In the genomic region with DNA sequence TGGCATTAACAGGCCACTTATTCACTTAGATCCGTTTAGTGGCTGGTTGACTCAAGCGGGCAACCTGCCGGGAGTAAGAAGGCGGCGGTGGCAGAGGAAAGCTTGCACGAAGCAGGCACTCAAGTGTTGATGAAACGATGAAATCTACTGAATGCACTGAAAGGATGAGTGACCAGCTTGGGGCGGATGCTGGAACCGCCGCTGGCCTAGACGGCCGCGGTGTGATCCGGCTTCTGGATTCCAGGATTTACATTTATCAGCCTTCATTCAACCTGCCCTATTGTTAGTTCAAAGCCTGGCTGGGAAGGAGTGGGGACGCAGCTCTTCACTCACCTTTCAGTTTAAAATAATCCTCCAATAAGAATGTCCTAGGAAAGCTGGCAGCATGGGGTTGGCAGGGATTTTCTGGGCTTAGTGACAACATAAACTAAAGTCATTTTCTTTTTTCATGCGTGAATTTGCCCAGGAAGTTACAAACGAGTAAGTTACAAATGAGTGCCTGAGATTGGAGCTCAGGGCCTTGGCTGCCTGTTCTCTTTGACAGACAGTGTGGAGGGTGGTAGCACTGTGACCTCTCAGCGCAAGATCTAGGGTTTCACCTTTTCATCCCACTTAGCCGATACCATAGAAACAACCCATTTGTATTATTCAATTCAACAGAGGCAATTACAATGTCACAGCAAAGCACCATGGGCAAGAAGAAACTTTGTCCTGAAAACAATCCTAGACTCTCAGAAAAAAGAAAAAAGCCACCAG, we compare ENCODE assay signal across 8 cellular contexts. TPM values are rescaled to one million over a fixed set of nuclear protein-coding genes. Genes with fewer than 3 reads are reported as not detected.
DNase-seq lines count a peak whose midpoint lies in the region; ATAC-seq and TF ChIP-seq lines count a peak whose summit lies in the region.

No MANE protein-coding gene starts in this region.

- H3K36me3 Mint-ChIP-seq in stimulated activated naive B cell treated with anti-CD40 and anti-IgM and Interleukin-4, amounts not matched to agents 10 μg/mL and 1 μg/mL and 100 μg/mL, for 72 hours = no peaks in the 10 kb centered on the region

- H3K27me3 ChIP-seq in HUES6 (ENCODE audit: control insufficient read depth, insufficient read depth, low read length) (peaks cover 3% of the 10 kb centered on the region; the same call in 1 of the 2 replicates), hepatocyte (no peaks in the 10 kb centered on the region)

- in situ Hi-C loops in ACHN (cut with HindIII; ENCODE audit: low pct_ligation_motif_present, low pct_unique_long_range_greater_than_20kb, low sequenced_read_pairs) = no loop called here

- H3K4me3 ChIP-seq in HUES6 (ENCODE audit: low read depth, low read length) (peak overlapping the region; percentile 99), hepatocyte (no peak overlapping the region)

- H3K27ac ChIP-seq in HUES6 (ENCODE audit: low read depth, low read length) (0 out of 2 replicates have a peak overlapping the region, but pooled peaks have one; percentile 3), hepatocyte (no peak overlapping the region)

- peaks cover 10 to 22% of the 10 kb centered on the region in 2 donors for H3K27me3 Mint-ChIP-seq in stimulated activated naive B cell treated with anti-CD40 and anti-IgM and Interleukin-4, amounts not matched to agents 10 μg/mL and 1 μg/mL and 100 μg/mL, for 72 hours

- H3K4me3 Mint-ChIP-seq in stimulated activated naive B cell treated with anti-CD40 and anti-IgM and Interleukin-4, amounts not matched to agents 10 μg/mL and 1 μg/mL and 100 μg/mL, for 72 hours = no peak overlapping the region

- H3K9me3 ChIP-seq in HUES6 (ENCODE audit: control insufficient read depth, insufficient read depth, low read depth, low read length) (no peaks in the 10 kb centered on the region), hepatocyte (ENCODE audit: low read depth) (no peaks in the 10 kb centered on the region)

- peak overlapping the region; percentile 22 for H3K9ac ChIP-seq in HUES6 (ENCODE audit: low read length)

- H3K4me2 ChIP-seq in hepatocyte = peak overlapping the region; percentile 94

- H3K4me1 ChIP-seq in HUES6 (ENCODE audit: control insufficient read depth, insufficient read depth, low read length) (peaks cover 42% of the 10 kb centered on the region), hepatocyte (ENCODE audit: insufficient read depth) (peaks cover 10% of the 10 kb centered on the region)

- H3K27ac Mint-ChIP-seq in stimulated activated naive B cell treated with anti-CD40 and anti-IgM and Interleukin-4, amounts not matched to agents 10 μg/mL and 1 μg/mL and 100 μg/mL, for 72 hours = no peak overlapping the region

- no peaks in the 10 kb centered on the region for H3K9me2 ChIP-seq in hepatocyte (replicated peaks; ENCODE audit: insufficient read depth)

- peak; percentile 79 for DNase-seq in ACHN
- peak; percentile 12 for DNase-seq in UCSD-AML1 (lab: John Stamatoyannopoulos, UW; ENCODE audit: unreplicated experiment)
- peak; percentile 35 for DNase-seq in hepatocyte (ENCODE audit: low spot score)
- DNase-seq in sciatic nerve (ENCODE audit: low spot score) = no peak
- no peak for DNase-seq in stimulated activated naive B cell treated with anti-CD40 and anti-IgM and Interleukin-4, amounts not matched to agents 10 μg/mL and 1 μg/mL and 100 μg/mL, for 72 hours

- intact Hi-C loops in sciatic nerve (cut with DNase I) = no loop called here

- no peaks in the 10 kb centered on the region for H3K9me3 Mint-ChIP-seq in stimulated activated naive B cell treated with anti-CD40 and anti-IgM and Interleukin-4, amounts not matched to agents 10 μg/mL and 1 μg/mL and 100 μg/mL, for 72 hours

- 19% methylated on average over 19 of the region's 19 CpGs for WGBS in hepatocyte (ENCODE audit: low lambda C conversion rate, missing lambda C conversion rate)

- peak overlapping the region; percentile 27 for H2AFZ ChIP-seq in hepatocyte

- no peak for TF ChIP-seq CTCF in hepatocyte (IDR thresholded peaks at IDR 0.05; ENCODE audit: poor library complexity)

- H3K36me3 ChIP-seq in HUES6 (ENCODE audit: control insufficient read depth, insufficient read depth, low read length) (no peaks in the 10 kb centered on the region), hepatocyte (replicated peaks; ENCODE audit: insufficient read depth, low read depth) (no peaks in the 10 kb centered on the region)

- peaks cover 7 to 24% of the 10 kb centered on the region in 2 donors for H3K4me1 Mint-ChIP-seq in stimulated activated naive B cell treated with anti-CD40 and anti-IgM and Interleukin-4, amounts not matched to agents 10 μg/mL and 1 μg/mL and 100 μg/mL, for 72 hours

- no peaks in the 10 kb centered on the region for H4K20me1 ChIP-seq in hepatocyte (ENCODE audit: insufficient read depth, poor library complexity, severe bottlenecking)

- H3K79me2 ChIP-seq in hepatocyte = no peaks in the 10 kb centered on the region

- peak; percentile 41 for ATAC-seq in sciatic nerve
- no peak for ATAC-seq in HG02870 (IDR thresholded peaks at IDR 0.05; ENCODE audit: unreplicated experiment)
- ATAC-seq in stimulated activated naive B cell treated with anti-CD40 and anti-IgM and Interleukin-4, amounts not matched to agents 10 μg/mL and 1 μg/mL and 100 μg/mL, for 72 hours (replicated peaks) = no peak
- no peak for ATAC-seq in GM19467 (IDR thresholded peaks at IDR 0.05; ENCODE audit: unreplicated experiment)

RNA-seq across cellular contexts. Expression of gene PLCH1, which starts 1.1 kb away (rescaled TPM):
- total RNA-seq in hepatocyte (4.2 and 5.8 TPM in 2 replicates), sciatic nerve (4.5 TPM)
- polyA plus RNA-seq in hepatocyte = 1.4 and 2.6 TPM in 2 replicates

Comparison
In these comparisons a context has a peak if more than half of its experiments do, and no peak if none do; other contexts are left out.
1. DNase-seq: peak in ACHN (single experiment), UCSD-AML1 (single experiment) and hepatocyte (single experiment); none in sciatic nerve (single experiment) and stimulated activated naive B cell treated with anti-CD40 and anti-IgM and Interleukin-4, amounts not matched to agents 10 μg/mL and 1 μg/mL and 100 μg/mL, for 72 hours (single experiment).